In genomic region chrX:54044126-54044876, GRCh38 we compare ENCODE assay signal across 8 cellular contexts. TPM values are rescaled to one million over a fixed set of nuclear protein-coding genes. Genes with fewer than 3 reads are reported as not detected.
DNase-seq lines count a peak whose midpoint lies in the region; ATAC-seq and TF ChIP-seq lines count a peak whose summit lies in the region.

PHF8 (minus strand) TSS chrX:54044473; CDS start chrX:54042728, 1,745 bp downstream.

- no peak for TF ChIP-seq CTCF in DND-41 (IDR thresholded peaks at IDR 0.05; ENCODE audit: borderline replicate concordance, extremely low read depth, low read length, poor library complexity, severe bottlenecking)
- TF ChIP-seq CTCF in esophagus muscularis mucosa (IDR thresholded peaks at IDR 0.05) = no peak

- no peak for TF ChIP-seq EP300 in esophagus muscularis mucosa (IDR thresholded peaks at IDR 0.05)

- H3K4me2 ChIP-seq in DND-41 (ENCODE audit: insufficient read depth, low read length) = peak within 1 kb of the TSS; percentile 85

- WGBS in esophagus muscularis mucosa = 45% methylated on average over 63 of the region's 66 CpGs

- H3K4me1 ChIP-seq in DND-41 (ENCODE audit: insufficient read depth, low read length) (peaks cover 29% of the 10 kb centered on the region), esophagus muscularis mucosa (peaks cover 0 to 19% (median 13%) of the 10 kb centered on the region in 4 donors), muscle layer of duodenum (ENCODE audit: control insufficient read depth in 1 of 2, insufficient read depth in 2 of 2, low read length in 2 of 2) (peaks cover 0 to 3% of the 10 kb centered on the region in 2 donors)

- H3K9ac ChIP-seq in DND-41 (ENCODE audit: low read depth, low read length) = peak within 1 kb of the TSS; percentile 96

- H3K36me3 Mint-ChIP-seq in activated T-helper 1 cell treated with anti-CD3 and anti-CD28 coated beads, Interleukin-12 subunit alpha, Interleukin-12 subunit beta, Interleukin-2, Interleukin-4 antibody, amounts not matched to agents 30 ng/mL and 10 ng/mL and 1 ng/mL, durations not matched to agents 14 hours and 24 hours and 36 hours (ENCODE audit: low read depth) = peaks cover 11% of the 10 kb centered on the region

- H3K36me3 ChIP-seq in DND-41 (ENCODE audit: insufficient read depth, low read length) (peaks cover 20% of the 10 kb centered on the region), esophagus muscularis mucosa (peaks cover 0 to 27% (median 13%) of the 10 kb centered on the region in 4 donors), muscle layer of duodenum (ENCODE audit: control insufficient read depth in 1 of 2, insufficient read depth in 2 of 2, low read length in 2 of 2) (peaks cover 0 to 11% of the 10 kb centered on the region in 2 donors)

- no peak for TF ChIP-seq POLR2A in esophagus muscularis mucosa (IDR thresholded peaks at IDR 0.05; ENCODE audit: low read depth)

- peak within 1 kb of the TSS; percentile 76 to 92; a peak in 3 of 4 replicates for H3K4me3 ChIP-seq in DND-41 (ENCODE audit: low read depth in 1 of 2, low read length in 2 of 2)
- H3K4me3 ChIP-seq in esophagus muscularis mucosa = peak within 1 kb of the TSS; percentile 68 to 82 (median 71)
- peak within 1 kb of the TSS; percentile 72 to 83 for H3K4me3 ChIP-seq in muscle layer of duodenum (ENCODE audit: low read depth in 1 of 2, low read length in 2 of 2)

- ATAC-seq in DND-41 (ENCODE audit: insufficient read depth, low read depth) = peak; percentile 86

- intact Hi-C loops in activated T-helper 1 cell treated with anti-CD3 and anti-CD28 coated beads, Interleukin-12 subunit alpha, Interleukin-12 subunit beta, Interleukin-2, Interleukin-4 antibody, amounts not matched to agents 30 ng/mL and 10 ng/mL and 1 ng/mL, durations not matched to agents 14 hours and 24 hours and 36 hours (cut with micrococcal nuclease) = loop anchor here (1.0 to 10.0 kb wide), 12 partner anchors 139 to 1118 kb away; partner anchors contain the start of genes APEX2, FAM120C, GNL3L and RIBC1
- intact Hi-C loops in esophagus muscularis mucosa (cut with DNase I) = loop anchor here (10.0 kb wide), 2 partner anchors 140 to 600 kb away; partner anchors contain the start of gene FAM120C

- peak within 1 kb of the TSS; percentile 98 for H3K27ac Mint-ChIP-seq in activated T-helper 1 cell treated with anti-CD3 and anti-CD28 coated beads, Interleukin-12 subunit alpha, Interleukin-12 subunit beta, Interleukin-2, Interleukin-4 antibody, amounts not matched to agents 30 ng/mL and 10 ng/mL and 1 ng/mL, durations not matched to agents 14 hours and 24 hours and 36 hours

- H3K4me1 Mint-ChIP-seq in activated T-helper 1 cell treated with anti-CD3 and anti-CD28 coated beads, Interleukin-12 subunit alpha, Interleukin-12 subunit beta, Interleukin-2, Interleukin-4 antibody, amounts not matched to agents 30 ng/mL and 10 ng/mL and 1 ng/mL, durations not matched to agents 14 hours and 24 hours and 36 hours (ENCODE audit: low read depth) = peaks cover 18% of the 10 kb centered on the region

- H3K9me3 ChIP-seq in DND-41 (ENCODE audit: insufficient read depth, low read length, severe bottlenecking) (no peaks in the 10 kb centered on the region), esophagus muscularis mucosa (no peaks in the 10 kb centered on the region), muscle layer of duodenum (ENCODE audit: control insufficient read depth in 1 of 2, low read length in 2 of 2) (no peaks in the 10 kb centered on the region)

- H3K79me2 ChIP-seq in DND-41 (ENCODE audit: insufficient read depth, low read length) = peaks cover 18% of the 10 kb centered on the region

- H3K27ac ChIP-seq in DND-41 (ENCODE audit: low read length) (peak within 1 kb of the TSS; percentile 94), esophagus muscularis mucosa (replicated peaks in 1 of 4) (peak within 1 kb of the TSS; percentile 92 to 96 (median 94)), muscle layer of duodenum (ENCODE audit: low read length) (peak within 1 kb of the TSS; percentile 92)

- H2AFZ ChIP-seq in DND-41 (ENCODE audit: low read depth, low read length) = peak within 1 kb of the TSS; percentile 89

- H3K27me3 Mint-ChIP-seq in activated T-helper 1 cell treated with anti-CD3 and anti-CD28 coated beads, Interleukin-12 subunit alpha, Interleukin-12 subunit beta, Interleukin-2, Interleukin-4 antibody, amounts not matched to agents 30 ng/mL and 10 ng/mL and 1 ng/mL, durations not matched to agents 14 hours and 24 hours and 36 hours (ENCODE audit: insufficient read depth) = no peaks in the 10 kb centered on the region

- H3K9me3 Mint-ChIP-seq in activated T-helper 1 cell treated with anti-CD3 and anti-CD28 coated beads, Interleukin-12 subunit alpha, Interleukin-12 subunit beta, Interleukin-2, Interleukin-4 antibody, amounts not matched to agents 30 ng/mL and 10 ng/mL and 1 ng/mL, durations not matched to agents 14 hours and 24 hours and 36 hours = no peaks in the 10 kb centered on the region

- H3K27me3 ChIP-seq in DND-41 (ENCODE audit: insufficient read depth, low read length, poor library complexity) (no peaks in the 10 kb centered on the region), esophagus muscularis mucosa (no peaks in the 10 kb centered on the region), muscle layer of duodenum (ENCODE audit: low read depth, low read length) (no peaks in the 10 kb centered on the region)

- H4K20me1 ChIP-seq in DND-41 (ENCODE audit: insufficient read depth, low read length) = no peaks in the 10 kb centered on the region

- DNase-seq in DND-41 (peak; percentile 95), GOT3 (lab: John Stamatoyannopoulos, UW) (peak; percentile 75), LHCN-M2 (ENCODE audit: low read depth) (peak; percentile 90), RPMI7951 (ENCODE audit: low read depth) (peak; percentile 94), esophagus muscularis mucosa (ENCODE audit: extremely low spot score) (peak; percentile 96)
- DNase-seq in activated T-helper 1 cell treated with anti-CD3 and anti-CD28 coated beads, Interleukin-12 subunit alpha, Interleukin-12 subunit beta, Interleukin-2, Interleukin-4 antibody, amounts not matched to agents 30 ng/mL and 10 ng/mL and 1 ng/mL, durations not matched to agents 14 hours and 24 hours and 36 hours (ENCODE audit: low spot score) = peak; percentile 91
- peak; percentile 87 for DNase-seq in stimulated activated CD8-positive, alpha-beta memory T cell treated with anti-CD3 and anti-CD28 coated beads, Interleukin-7, amount 100 ng/mL, for 24 hours (ENCODE audit: low read depth)

- peak within 1 kb of the TSS; percentile 92 for H3K4me3 Mint-ChIP-seq in activated T-helper 1 cell treated with anti-CD3 and anti-CD28 coated beads, Interleukin-12 subunit alpha, Interleukin-12 subunit beta, Interleukin-2, Interleukin-4 antibody, amounts not matched to agents 30 ng/mL and 10 ng/mL and 1 ng/mL, durations not matched to agents 14 hours and 24 hours and 36 hours

RNA-seq across cellular contexts. Expression of gene PHF8, which starts in this region (rescaled TPM):
- total RNA-seq in LHCN-M2 (2014; rRNA removed) = 7.6 and 10.1 TPM in 2 replicates
- polyA plus RNA-seq in LHCN-M2 (2012) = 5.2 TPM
- 11.5 and 12.5 TPM in 2 replicates for total RNA-seq in RPMI7951 (2014; rRNA removed; shearing (Covaris generic))
- 50.7 and 54.8 TPM in 2 replicates for total RNA-seq in activated T-helper 1 cell treated with anti-CD3 and anti-CD28 coated beads, Interleukin-12 subunit alpha, Interleukin-12 subunit beta, Interleukin-2, Interleukin-4 antibody, amounts not matched to agents 30 ng/mL and 10 ng/mL and 1 ng/mL, durations not matched to agents 14 hours and 24 hours and 36 hours
- total RNA-seq in esophagus muscularis mucosa = 10 to 100 TPM; 18.5 to 28.7 (median 22.8) TPM

Comparison
In these comparisons a context has a peak if more than half of its experiments do, and no peak if none do; other contexts are left out.
1. Peak in every context shown above with its lines: DNase-seq, ATAC-seq, H3K4me3 ChIP-seq and H3K27ac ChIP-seq.